1 cellular context compared by ENCODE assay signal in the genomic region with DNA sequence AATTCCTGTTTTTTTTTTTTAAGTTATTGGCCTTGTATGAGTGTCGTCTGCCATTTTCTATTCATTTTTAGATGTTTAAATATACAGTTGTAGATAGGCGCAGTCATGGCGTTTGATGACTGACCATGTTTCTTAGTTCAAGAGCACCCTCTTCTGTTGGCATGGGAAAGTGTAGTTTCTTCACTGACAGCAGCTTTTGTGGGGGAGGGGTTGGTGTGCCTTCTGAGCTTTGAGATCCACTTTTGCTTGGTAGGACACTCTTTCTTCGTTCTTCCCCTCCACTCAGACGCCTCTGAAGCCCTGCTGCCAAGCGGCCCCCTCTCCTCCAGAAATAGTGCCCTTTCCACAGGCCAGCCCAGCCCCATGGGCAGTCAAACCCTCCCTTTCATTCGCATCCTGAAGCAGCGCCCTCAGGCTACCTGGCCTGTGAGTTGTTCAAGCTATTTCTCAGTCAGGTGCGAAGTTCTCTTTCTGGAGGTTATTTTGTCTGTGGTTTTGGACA.
TF ChIP-seq lines count a peak whose summit lies in the region.

No MANE protein-coding gene starts in this region.

TF ChIP-seq in GM23338, 12 proteins besides CTCF, POLR2A, EP300 and RAD21 (continued from another document):
- TF ChIP-seq, protein P1, sequence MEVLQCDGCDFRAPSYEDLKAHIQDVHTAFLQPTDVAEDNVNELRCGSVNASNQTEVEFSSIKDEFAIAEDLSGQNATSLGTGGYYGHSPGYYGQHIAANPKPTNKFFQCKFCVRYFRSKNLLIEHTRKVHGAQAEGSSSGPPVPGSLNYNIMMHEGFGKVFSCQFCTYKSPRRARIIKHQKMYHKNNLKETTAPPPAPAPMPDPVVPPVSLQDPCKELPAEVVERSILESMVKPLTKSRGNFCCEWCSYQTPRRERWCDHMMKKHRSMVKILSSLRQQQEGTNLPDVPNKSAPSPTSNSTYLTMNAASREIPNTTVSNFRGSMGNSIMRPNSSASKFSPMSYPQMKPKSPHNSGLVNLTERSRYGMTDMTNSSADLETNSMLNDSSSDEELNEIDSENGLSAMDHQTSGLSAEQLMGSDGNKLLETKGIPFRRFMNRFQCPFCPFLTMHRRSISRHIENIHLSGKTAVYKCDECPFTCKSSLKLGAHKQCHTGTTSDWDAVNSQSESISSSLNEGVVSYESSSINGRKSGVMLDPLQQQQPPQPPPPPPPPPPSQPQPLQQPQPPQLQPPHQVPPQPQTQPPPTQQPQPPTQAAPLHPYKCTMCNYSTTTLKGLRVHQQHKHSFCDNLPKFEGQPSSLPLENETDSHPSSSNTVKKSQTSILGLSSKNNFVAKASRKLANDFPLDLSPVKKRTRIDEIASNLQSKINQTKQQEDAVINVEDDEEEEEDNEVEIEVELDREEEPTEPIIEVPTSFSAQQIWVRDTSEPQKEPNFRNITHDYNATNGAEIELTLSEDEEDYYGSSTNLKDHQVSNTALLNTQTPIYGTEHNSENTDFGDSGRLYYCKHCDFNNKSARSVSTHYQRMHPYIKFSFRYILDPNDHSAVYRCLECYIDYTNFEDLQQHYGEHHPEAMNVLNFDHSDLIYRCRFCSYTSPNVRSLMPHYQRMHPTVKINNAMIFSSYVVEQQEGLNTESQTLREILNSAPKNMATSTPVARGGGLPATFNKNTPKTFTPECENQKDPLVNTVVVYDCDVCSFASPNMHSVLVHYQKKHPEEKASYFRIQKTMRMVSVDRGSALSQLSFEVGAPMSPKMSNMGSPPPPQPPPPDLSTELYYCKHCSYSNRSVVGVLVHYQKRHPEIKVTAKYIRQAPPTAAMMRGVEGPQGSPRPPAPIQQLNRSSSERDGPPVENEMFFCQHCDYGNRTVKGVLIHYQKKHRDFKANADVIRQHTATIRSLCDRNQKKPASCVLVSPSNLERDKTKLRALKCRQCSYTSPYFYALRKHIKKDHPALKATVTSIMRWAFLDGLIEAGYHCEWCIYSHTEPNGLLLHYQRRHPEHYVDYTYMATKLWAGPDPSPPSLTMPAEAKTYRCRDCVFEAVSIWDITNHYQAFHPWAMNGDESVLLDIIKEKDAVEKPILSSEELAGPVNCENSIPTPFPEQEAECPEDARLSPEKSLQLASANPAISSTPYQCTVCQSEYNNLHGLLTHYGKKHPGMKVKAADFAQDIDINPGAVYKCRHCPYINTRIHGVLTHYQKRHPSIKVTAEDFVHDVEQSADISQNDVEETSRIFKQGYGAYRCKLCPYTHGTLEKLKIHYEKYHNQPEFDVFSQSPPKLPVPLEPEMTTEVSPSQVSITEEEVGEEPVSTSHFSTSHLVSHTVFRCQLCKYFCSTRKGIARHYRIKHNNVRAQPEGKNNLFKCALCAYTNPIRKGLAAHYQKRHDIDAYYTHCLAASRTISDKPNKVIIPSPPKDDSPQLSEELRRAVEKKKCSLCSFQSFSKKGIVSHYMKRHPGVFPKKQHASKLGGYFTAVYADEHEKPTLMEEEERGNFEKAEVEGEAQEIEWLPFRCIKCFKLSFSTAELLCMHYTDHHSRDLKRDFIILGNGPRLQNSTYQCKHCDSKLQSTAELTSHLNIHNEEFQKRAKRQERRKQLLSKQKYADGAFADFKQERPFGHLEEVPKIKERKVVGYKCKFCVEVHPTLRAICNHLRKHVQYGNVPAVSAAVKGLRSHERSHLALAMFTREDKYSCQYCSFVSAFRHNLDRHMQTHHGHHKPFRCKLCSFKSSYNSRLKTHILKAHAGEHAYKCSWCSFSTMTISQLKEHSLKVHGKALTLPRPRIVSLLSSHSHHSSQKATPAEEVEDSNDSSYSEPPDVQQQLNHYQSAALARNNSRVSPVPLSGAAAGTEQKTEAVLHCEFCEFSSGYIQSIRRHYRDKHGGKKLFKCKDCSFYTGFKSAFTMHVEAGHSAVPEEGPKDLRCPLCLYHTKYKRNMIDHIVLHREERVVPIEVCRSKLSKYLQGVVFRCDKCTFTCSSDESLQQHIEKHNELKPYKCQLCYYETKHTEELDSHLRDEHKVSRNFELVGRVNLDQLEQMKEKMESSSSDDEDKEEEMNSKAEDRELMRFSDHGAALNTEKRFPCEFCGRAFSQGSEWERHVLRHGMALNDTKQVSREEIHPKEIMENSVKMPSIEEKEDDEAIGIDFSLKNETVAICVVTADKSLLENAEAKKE (CRISPR knock-in tag; IDR thresholded peaks at IDR 0.05): no peak
- no peak for TF ChIP-seq ZNF114 (CRISPR knock-in tag; IDR thresholded peaks at IDR 0.05)
- TF ChIP-seq POLR2AphosphoS5 (IDR thresholded peaks at IDR 0.05; ENCODE audit: low read depth): no peak
- TF ChIP-seq JUNB (IDR thresholded peaks at IDR 0.05; ENCODE audit: unreplicated experiment): no peak
- TF ChIP-seq CREB1 (CRISPR knock-in tag; IDR thresholded peaks at IDR 0.05; ENCODE audit: low read depth): no peak
